In genomic region chr15:67892559-67893377, GRCh38 we compare ENCODE assay signal across 21 cellular contexts. TPM values are rescaled to one million over a fixed set of nuclear protein-coding genes. Genes with fewer than 3 reads are reported as not detected.
DNase-seq lines count a peak whose midpoint lies in the region; ATAC-seq and TF ChIP-seq lines count a peak whose summit lies in the region.
"Had no signal": no experiment of that assay in that cellular context is flagged by ENCODE, and none has a peak within 500 bp of the region (broad histone marks: within the 10 kb centered on the region; RNA-seq: fewer than 3 reads in every experiment).

No MANE protein-coding gene starts in this region.

- H3K9me3 ChIP-seq in SK-N-MC (ENCODE audit: low read depth, low read length), result 0 out of 2 replicates have a peak, but pooled peaks cover 3% of the 10 kb centered on the region
- H3K9me3 ChIP-seq in esophagus muscularis mucosa, result no peaks in the 10 kb centered on the region
- no peaks in the 10 kb centered on the region for H3K9me3 ChIP-seq in mucosa of descending colon
- no peaks in the 10 kb centered on the region for H3K9me3 ChIP-seq in testis
- H3K9me3 ChIP-seq: gastroesophageal sphincter had no signal

- no peak for TF ChIP-seq EP300 in esophagus muscularis mucosa (IDR thresholded peaks at IDR 0.05)

- intact Hi-C loops in esophagus muscularis mucosa (cut with DNase I), result no loop called here
- intact Hi-C loops in mucosa of descending colon (cut with DNase I, micrococcal nuclease), result no loop called here
- intact Hi-C loops in testis (cut with DNase I; ENCODE audit: low total_unique reads), result no loop called here

- H3K36me3 ChIP-seq in SK-N-MC (ENCODE audit: insufficient read depth, low read length) (no peaks in the 10 kb centered on the region), esophagus muscularis mucosa (no peaks in the 10 kb centered on the region), mucosa of descending colon (ENCODE audit: low read depth) (no peaks in the 10 kb centered on the region), testis (ENCODE audit: low read depth, missing control alignments) (no peaks in the 10 kb centered on the region)
- H3K36me3 ChIP-seq: BLaER1, gastroesophageal sphincter, SJSA1 had no signal

- no peak for DNase-seq in SK-N-MC (ENCODE audit: low read depth, low spot score)
- peak; percentile 75 for DNase-seq in esophagus muscularis mucosa (ENCODE audit: extremely low spot score)
- DNase-seq in mucosa of descending colon, result no peak
- peak; percentile 40 for DNase-seq in testis
- no peak for DNase-seq in NCI-H1105 (lab: John Stamatoyannopoulos, UW)
- no peak for DNase-seq in NCI-H128 (lab: John Stamatoyannopoulos, UW; ENCODE audit: unreplicated experiment)
- DNase-seq: activated CD4-positive, alpha-beta T cell treated with anti-CD3 and anti-CD28 coated beads for 48 hours; activated CD8-positive, alpha-beta memory T cell treated with anti-CD3 and anti-CD28 coated beads, Interleukin-2, amount 50 U/mL, for 48 hours; activated gamma-delta T cell treated with Interleukin-2 at 50 U/mL for 16 hours; NCI-H1694 treated with DMSO at 0.1 percent for 48 hours; NCI-H510A treated with DMSO at 0.1 percent for 48 hours; retina; stimulated activated CD4-positive, alpha-beta T cell treated with anti-CD3 and anti-CD28 coated beads, Interleukin-1b, Interleukin-23, amount 100 ng/mL, for 48 hours; T-helper 9 cell had no signal

- peak overlapping the region; percentile 93 for H3K27ac ChIP-seq in SK-N-MC
- H3K27ac ChIP-seq in esophagus muscularis mucosa (replicated peaks in 1 of 4), result no peak overlapping the region
- H3K27ac ChIP-seq in testis, result no peak overlapping the region
- H3K27ac ChIP-seq: BLaER1, SJSA1 had no signal

- peak overlapping the region; percentile 44 for H3K9ac ChIP-seq in SK-N-MC (ENCODE audit: insufficient read length)
- H3K9ac ChIP-seq: BLaER1 had no signal

- ATAC-seq in mucosa of descending colon (peak; percentile 27), HG03520 (IDR thresholded peaks at IDR 0.05; ENCODE audit: unreplicated experiment) (no peak)
- ATAC-seq: gastroesophageal sphincter had no signal

- peaks cover 0 to 11% (median 5%) of the 10 kb centered on the region in 4 donors for H3K4me1 ChIP-seq in esophagus muscularis mucosa
- H3K4me1 ChIP-seq in mucosa of descending colon (ENCODE audit: low read depth), result no peaks in the 10 kb centered on the region
- peaks cover 4% of the 10 kb centered on the region for H3K4me1 ChIP-seq in testis
- H3K4me1 ChIP-seq: BLaER1, SJSA1 had no signal

- 85% methylated on average over 2 of the region's 2 CpGs for WGBS in esophagus muscularis mucosa
- WGBS in testis, 2 donors, result 73 to 78% methylated on average over 2 of the region's 2 CpGs

- H3K27me3 ChIP-seq in esophagus muscularis mucosa (no peaks in the 10 kb centered on the region), testis (no peaks in the 10 kb centered on the region)
- H3K27me3 ChIP-seq: BLaER1, gastroesophageal sphincter, SJSA1 had no signal

- TF ChIP-seq POLR2A in esophagus muscularis mucosa (IDR thresholded peaks at IDR 0.05; ENCODE audit: low read depth) (no peak), testis (IDR thresholded peaks at IDR 0.05) (no peak)

- TF ChIP-seq CTCF in esophagus muscularis mucosa (IDR thresholded peaks at IDR 0.05) (no peak), mucosa of descending colon (IDR thresholded peaks at IDR 0.05) (no peak), testis (IDR thresholded peaks at IDR 0.05) (no peak)

- H3K4me3 ChIP-seq in SK-N-MC, result peak overlapping the region; percentile 33; the same call in 1 of the 2 replicates
- H3K4me3 ChIP-seq in esophagus muscularis mucosa, result no peak overlapping the region
- H3K4me3 ChIP-seq in mucosa of descending colon, result no peak overlapping the region
- H3K4me3 ChIP-seq in testis, result no peak overlapping the region
- H3K4me3 ChIP-seq: BLaER1, gastroesophageal sphincter, SJSA1 had no signal

RNA-seq across cellular contexts. Expression of gene RNU6-1, which starts 52.9 kb away (rescaled TPM):
- total RNA-seq in esophagus muscularis mucosa, result not detected
- not detected for total RNA-seq in mucosa of descending colon
- total RNA-seq in testis, result not detected
- not detected for polyA plus RNA-seq in testis (ENCODE audit: insufficient read depth, low read depth, low replicate concordance)
- total RNA-seq: G401, gastroesophageal sphincter, neural crest cell, OCI-LY7, SJSA1 had no signal

Comparison
In these comparisons a context has a peak if more than half of its experiments do, and no peak if none do; other contexts are left out.
1. DNase-seq: peak in esophagus muscularis mucosa (single experiment) and testis (single experiment); none in SK-N-MC (single experiment), mucosa of descending colon (0 of 3), NCI-H1105 (single experiment) and NCI-H128 (single experiment).